ENCODE assay signal across 8 cellular contexts in the genomic region with DNA sequence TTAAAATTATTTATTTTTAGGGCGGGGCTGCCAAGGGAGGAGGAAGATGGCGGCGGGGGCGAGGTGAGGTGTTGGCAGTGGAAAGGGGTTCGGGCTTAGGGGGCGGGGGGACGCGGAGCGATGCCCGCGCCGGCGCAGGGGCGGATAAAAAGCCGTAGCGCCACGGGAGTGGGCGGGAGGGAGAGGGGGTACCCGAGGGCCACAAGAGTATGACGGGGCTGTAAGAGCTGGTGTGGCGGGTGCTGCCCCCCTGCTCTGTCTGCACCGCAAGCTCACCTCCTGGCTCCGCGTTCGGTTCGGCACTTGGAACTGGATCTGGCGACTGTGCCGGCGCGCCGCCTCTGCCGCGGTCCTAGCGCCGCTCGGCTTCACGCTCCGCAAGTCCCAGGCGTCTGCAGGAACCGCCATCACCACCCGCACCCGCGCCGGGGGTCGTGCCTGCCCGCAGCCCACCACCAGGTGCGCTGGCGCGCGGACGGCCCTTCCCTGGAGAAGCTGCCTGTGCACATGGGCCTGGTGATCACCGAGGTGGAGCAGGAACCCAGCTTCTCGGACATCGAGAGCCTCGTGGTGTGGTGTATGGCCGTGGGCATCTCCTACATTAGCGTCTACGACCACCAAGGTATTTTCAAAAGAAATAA.
DNase-seq lines count a peak whose midpoint lies in the region; ATAC-seq, FAIRE-seq and TF ChIP-seq lines count a peak whose summit lies in the region.

No MANE protein-coding gene starts in this region.

- H3K27ac ChIP-seq in ACC112 (ENCODE audit: low read depth, low read length), result no peak overlapping the region
- peak overlapping the region in 1 of 10 donors; percentile 47 for H3K27ac ChIP-seq in heart right ventricle
- no peak overlapping the region for H3K27ac ChIP-seq in osteoblast (ENCODE audit: low read depth, low read length)

- no peak for DNase-seq in GM12892 (ENCODE audit: insufficient read length)
- peak; percentile 3 for DNase-seq in HTR-8/SVneo (ENCODE audit: insufficient read length, low spot score)
- no peak for DNase-seq in activated CD8-positive, alpha-beta T cell treated with anti-CD3 and anti-CD28 coated beads for 36 hours
- peak in 1 of 2 donors; percentile 64 for DNase-seq in heart right ventricle
- DNase-seq in osteoblast (ENCODE audit: insufficient read length, low spot score, missing footprints), result peak; percentile 58
- no peak for DNase-seq in amniotic stem cell (lab: John Stamatoyannopoulos, UW)

- H3K36me3 Mint-ChIP-seq in activated CD8-positive, alpha-beta T cell treated with anti-CD3 and anti-CD28 coated beads for 36 hours (ENCODE audit: low read depth), result no peaks in the 10 kb centered on the region

- H3K4me3 ChIP-seq in ACC112 (ENCODE audit: low read depth, low read length), result peak overlapping the region; percentile 76
- H3K4me3 ChIP-seq in heart right ventricle, result peak overlapping the region; percentile 34 to 69 (median 60)
- peak overlapping the region; percentile 71 for H3K4me3 ChIP-seq in osteoblast (ENCODE audit: insufficient read depth, low read length)

- H3K36me3 ChIP-seq in ACC112 (ENCODE audit: insufficient read depth, low read length) (no peaks in the 10 kb centered on the region), heart right ventricle (no peaks in the 10 kb centered on the region), osteoblast (ENCODE audit: insufficient read depth, low read length) (no peaks in the 10 kb centered on the region)

- 2 to 3% methylated on average over 55 to 58 of the region's 58 CpGs for WGBS in heart right ventricle, 2 donors

- FAIRE-seq in GM12892 (lab: Jason Lieb, UNC) (peak; percentile 79), HTR-8/SVneo (lab: Jason Lieb, UNC) (no peak)

- H2AFZ ChIP-seq in ACC112 (ENCODE audit: low read length, unreplicated experiment) (peak overlapping the region; percentile 1), osteoblast (ENCODE audit: low read length) (peak overlapping the region; percentile 86)

- H3K9me3 ChIP-seq in heart right ventricle (peaks cover 0 to 4% (median 0%) of the 10 kb centered on the region in 11 donors), osteoblast (ENCODE audit: low read depth, low read length) (no peaks in the 10 kb centered on the region)

- H3K27me3 Mint-ChIP-seq in activated CD8-positive, alpha-beta T cell treated with anti-CD3 and anti-CD28 coated beads for 36 hours, result peaks cover 22% of the 10 kb centered on the region

- H3K27ac Mint-ChIP-seq in activated CD8-positive, alpha-beta T cell treated with anti-CD3 and anti-CD28 coated beads for 36 hours, result no peak overlapping the region

- no peak for TF ChIP-seq POLR2A in GM12892 (IDR thresholded peaks at IDR 0.05; ENCODE audit: low read depth, low read length)

- peak overlapping the region; percentile 37 for H3K4me3 Mint-ChIP-seq in activated CD8-positive, alpha-beta T cell treated with anti-CD3 and anti-CD28 coated beads for 36 hours

- H3K4me1 ChIP-seq in ACC112 (ENCODE audit: control insufficient read depth, insufficient read depth, low read length, unreplicated experiment) (no peaks in the 10 kb centered on the region), heart right ventricle (peaks cover 0 to 7% (median 0%) of the 10 kb centered on the region in 9 donors), osteoblast (ENCODE audit: insufficient read depth, low read length) (no peaks in the 10 kb centered on the region)

- CTCF ChIA-PET in activated CD8-positive, alpha-beta T cell treated with anti-CD3 and anti-CD28 coated beads for 36 hours (lab: Charles Lee), result no interaction called here

- POLR2A ChIA-PET in activated CD8-positive, alpha-beta T cell treated with anti-CD3 and anti-CD28 coated beads for 36 hours (lab: Charles Lee), result no interaction called here

- H3K4me1 Mint-ChIP-seq in activated CD8-positive, alpha-beta T cell treated with anti-CD3 and anti-CD28 coated beads for 36 hours (ENCODE audit: low read depth), result peaks cover 3% of the 10 kb centered on the region

- no peaks in the 10 kb centered on the region for H3K79me2 ChIP-seq in ACC112 (ENCODE audit: control insufficient read depth, insufficient read depth, low read length, unreplicated experiment)
- H3K79me2 ChIP-seq in osteoblast (ENCODE audit: insufficient read depth, low read length), result no peaks in the 10 kb centered on the region

- H3K4me2 ChIP-seq in osteoblast (ENCODE audit: insufficient read depth, low read length), result peak overlapping the region; percentile 73

- H3K27me3 ChIP-seq in ACC112 (ENCODE audit: insufficient read depth, low read length) (peaks cover 11% of the 10 kb centered on the region; the same call in 1 of the 2 replicates), heart right ventricle (peaks cover 0 to 21% (median 0%) of the 10 kb centered on the region in 7 donors), osteoblast (ENCODE audit: insufficient read depth, low read length) (peaks cover 3% of the 10 kb centered on the region)

- TF ChIP-seq CTCF in activated CD8-positive, alpha-beta T cell treated with anti-CD3 and anti-CD28 coated beads for 36 hours (IDR thresholded peaks at IDR 0.05), result no peak
- TF ChIP-seq CTCF in heart right ventricle (IDR thresholded peaks at IDR 0.05), result no peak
- TF ChIP-seq CTCF in osteoblast (IDR thresholded peaks at IDR 0.05; ENCODE audit: extremely low read depth, low read depth, low read length), result no peak

- intact Hi-C loops in activated CD8-positive, alpha-beta T cell treated with anti-CD3 and anti-CD28 coated beads for 36 hours (cut with micrococcal nuclease), result no loop called here
- intact Hi-C loops in heart right ventricle (cut with DNase I), result no loop called here

- no peaks in the 10 kb centered on the region for H4K20me1 ChIP-seq in osteoblast (ENCODE audit: insufficient read depth, low read length)

- ATAC-seq in activated CD8-positive, alpha-beta T cell treated with anti-CD3 and anti-CD28 coated beads for 36 hours, result peak; percentile 55
- ATAC-seq in heart right ventricle (peak; percentile 64 to 98 (median 89)), GM21381 (IDR thresholded peaks at IDR 0.05; ENCODE audit: unreplicated experiment) (no peak)

- no peaks in the 10 kb centered on the region for H3K9me3 Mint-ChIP-seq in activated CD8-positive, alpha-beta T cell treated with anti-CD3 and anti-CD28 coated beads for 36 hours

Comparison
In these comparisons a context has a peak if more than half of its experiments do, and no peak if none do; other contexts are left out.
1. DNase-seq: peak in HTR-8/SVneo (single experiment) and osteoblast (single experiment); none in GM12892 (single experiment), activated CD8-positive, alpha-beta T cell treated with anti-CD3 and anti-CD28 coated beads for 36 hours (single experiment) and amniotic stem cell (single experiment).
2. Peak in every context shown above with its lines, with median percentiles within 50 percentile points of each other: H3K4me3 ChIP-seq.